8 cellular contexts compared by ENCODE assay signal in the genomic region with DNA sequence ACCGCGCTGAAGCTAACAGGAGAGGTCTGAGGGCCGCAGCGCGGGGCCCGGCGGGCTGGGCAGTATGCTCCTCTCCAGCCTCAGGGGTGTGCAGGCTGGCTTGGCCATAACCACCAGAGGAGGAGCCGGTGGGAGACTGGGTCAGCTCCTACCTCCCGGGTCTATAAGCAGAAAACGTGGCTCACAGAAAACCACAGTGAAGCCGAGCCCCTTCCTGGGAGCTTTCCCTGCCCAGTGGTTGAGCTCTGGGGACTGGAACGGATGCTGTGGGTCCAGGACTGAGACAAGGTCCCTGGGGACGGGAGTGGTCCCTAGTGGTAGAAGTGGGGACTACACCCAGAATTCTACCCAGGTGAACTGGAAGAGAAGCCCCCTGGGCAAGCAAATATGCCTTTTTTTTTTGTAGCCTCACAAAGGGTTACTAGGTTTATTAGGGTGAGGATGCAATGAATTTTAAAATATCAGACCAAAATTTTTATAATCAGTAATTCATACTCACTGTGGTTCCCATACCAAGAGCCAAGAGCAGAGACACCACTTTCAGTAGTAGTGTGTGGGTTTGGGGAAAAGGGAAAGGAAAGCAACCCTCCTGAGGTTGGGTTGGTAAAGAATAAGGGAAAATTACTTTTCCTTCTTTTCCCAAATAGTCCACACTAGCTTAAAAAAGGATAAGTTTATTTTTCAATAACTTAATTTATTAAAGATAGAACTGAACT.
DNase-seq lines count a peak whose midpoint lies in the region; ATAC-seq and TF ChIP-seq lines count a peak whose summit lies in the region.

No MANE protein-coding gene starts in this region.

- H3K27me3 ChIP-seq in kidney epithelial cell (ENCODE audit: control insufficient read depth, insufficient read depth, low read length), result no peaks in the 10 kb centered on the region

- H3K4me3 Mint-ChIP-seq in T-helper 1 cell treated with Interleukin-12 subunit alpha and Interleukin-12 subunit beta and Interleukin-4 antibody, amounts not matched to agents 30 μg/mL and 1 μg/mL, for 36 hours, result no peak overlapping the region

- peak overlapping the region; percentile 39 for H3K27ac Mint-ChIP-seq in T-helper 1 cell treated with Interleukin-12 subunit alpha and Interleukin-12 subunit beta and Interleukin-4 antibody, amounts not matched to agents 30 μg/mL and 1 μg/mL, for 36 hours

- H3K4me3 ChIP-seq in kidney epithelial cell (ENCODE audit: low read depth, low read length), result no peak overlapping the region

- peaks cover 41% of the 10 kb centered on the region for H3K4me1 Mint-ChIP-seq in T-helper 1 cell treated with Interleukin-12 subunit alpha and Interleukin-12 subunit beta and Interleukin-4 antibody, amounts not matched to agents 30 μg/mL and 1 μg/mL, for 36 hours (ENCODE audit: low read depth)

- H3K9me3 Mint-ChIP-seq in T-helper 1 cell treated with Interleukin-12 subunit alpha and Interleukin-12 subunit beta and Interleukin-4 antibody, amounts not matched to agents 30 μg/mL and 1 μg/mL, for 36 hours, result no peaks in the 10 kb centered on the region

- peaks cover 2% of the 10 kb centered on the region for H3K36me3 Mint-ChIP-seq in T-helper 1 cell treated with Interleukin-12 subunit alpha and Interleukin-12 subunit beta and Interleukin-4 antibody, amounts not matched to agents 30 μg/mL and 1 μg/mL, for 36 hours (ENCODE audit: low read depth)

- ATAC-seq in HG03442 (IDR thresholded peaks at IDR 0.05; ENCODE audit: unreplicated experiment), result peak; percentile 59

- no peaks in the 10 kb centered on the region for H3K36me3 ChIP-seq in kidney epithelial cell (ENCODE audit: control insufficient read depth, insufficient read depth, low read length)

- TF ChIP-seq CTCF in kidney epithelial cell (IDR thresholded peaks at IDR 0.05; ENCODE audit: insufficient read depth, low read length, poor library complexity, severe bottlenecking), result peak; percentile 71

- peak; percentile 9 for DNase-seq in NCI-H748 (lab: John Stamatoyannopoulos, UW; ENCODE audit: unreplicated experiment)
- DNase-seq in NCI-H748 treated with DMSO at 0.1 percent for 48 hours (lab: John Stamatoyannopoulos, UW), result no peak
- peak in 45 of 56 donors; percentile 2 to 77 (median 36) for DNase-seq in amygdala (lab: John Stamatoyannopoulos, UW)
- DNase-seq in kidney epithelial cell (ENCODE audit: low read depth), result no peak
- DNase-seq in stimulated activated CD8-positive, alpha-beta memory T cell treated with anti-CD3 and anti-CD28 coated beads, Interleukin-12 subunit alpha, Interleukin-12 subunit beta, amount 100 ng/mL, for 24 hours (ENCODE audit: extremely low read depth), result peak; percentile 27
- no peak for DNase-seq in NCI-H345 treated with DMSO at 0.1 percent for 48 hours (lab: John Stamatoyannopoulos, UW; ENCODE audit: unreplicated experiment)

- peaks cover under 1% of the 10 kb centered on the region for H3K27me3 Mint-ChIP-seq in T-helper 1 cell treated with Interleukin-12 subunit alpha and Interleukin-12 subunit beta and Interleukin-4 antibody, amounts not matched to agents 30 μg/mL and 1 μg/mL, for 36 hours (ENCODE audit: low read depth)

Comparison
In these comparisons a context has a peak if more than half of its experiments do, and no peak if none do; other contexts are left out.
1. DNase-seq: peak in NCI-H748 (single experiment), amygdala (45 of 56) and stimulated activated CD8-positive, alpha-beta memory T cell treated with anti-CD3 and anti-CD28 coated beads, Interleukin-12 subunit alpha, Interleukin-12 subunit beta, amount 100 ng/mL, for 24 hours (single experiment); none in NCI-H748 treated with DMSO at 0.1 percent for 48 hours (single experiment), kidney epithelial cell (single experiment) and NCI-H345 treated with DMSO at 0.1 percent for 48 hours (single experiment).